In the genomic region with DNA sequence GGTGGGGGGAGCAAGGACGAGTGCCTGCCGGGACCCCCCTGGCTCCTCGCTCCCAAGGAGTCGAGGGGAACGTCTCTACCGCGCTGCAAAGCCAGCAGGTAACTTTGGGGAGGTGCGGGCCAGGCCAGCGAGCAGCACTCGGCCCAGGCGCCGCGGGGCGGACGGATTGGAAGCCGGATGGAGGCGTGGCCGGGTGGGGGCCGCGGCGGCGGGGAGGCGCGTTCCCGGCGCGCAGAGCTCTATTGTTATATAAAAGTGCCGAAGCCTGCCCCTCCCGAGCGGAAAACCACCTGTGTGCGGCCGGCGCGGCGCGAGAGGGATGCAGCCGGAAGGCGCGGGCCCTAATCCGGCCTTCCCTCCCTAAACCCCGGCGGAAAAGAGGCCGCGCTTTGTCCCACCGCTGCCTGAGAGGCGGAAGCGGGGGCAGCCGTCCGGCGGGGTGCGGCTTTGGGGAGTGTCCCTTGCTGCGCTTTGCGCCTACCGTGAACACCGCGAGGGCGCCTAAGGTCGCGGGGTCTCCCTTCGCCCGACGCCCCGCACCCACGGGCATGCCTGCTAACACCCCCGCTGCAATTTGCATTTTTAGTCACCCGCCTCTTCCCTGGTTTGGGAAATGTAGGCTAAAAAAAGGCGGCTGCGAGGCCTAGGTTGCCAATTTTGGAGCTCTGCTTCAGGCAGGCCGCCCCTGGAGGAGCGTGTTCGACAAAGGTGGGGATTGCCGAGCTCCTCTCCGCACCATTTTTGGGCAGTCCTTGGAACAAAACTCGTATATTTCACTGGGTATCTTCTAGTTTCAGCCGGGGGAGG, we compare ENCODE assay signal across 1 cellular context.
TF ChIP-seq lines count a peak whose summit lies in the region.

No MANE protein-coding gene starts in this region.

TF ChIP-seq in liver, 16 proteins besides CTCF, POLR2A, EP300 and RAD21 (continued from another document):
- TF ChIP-seq, protein P1, sequence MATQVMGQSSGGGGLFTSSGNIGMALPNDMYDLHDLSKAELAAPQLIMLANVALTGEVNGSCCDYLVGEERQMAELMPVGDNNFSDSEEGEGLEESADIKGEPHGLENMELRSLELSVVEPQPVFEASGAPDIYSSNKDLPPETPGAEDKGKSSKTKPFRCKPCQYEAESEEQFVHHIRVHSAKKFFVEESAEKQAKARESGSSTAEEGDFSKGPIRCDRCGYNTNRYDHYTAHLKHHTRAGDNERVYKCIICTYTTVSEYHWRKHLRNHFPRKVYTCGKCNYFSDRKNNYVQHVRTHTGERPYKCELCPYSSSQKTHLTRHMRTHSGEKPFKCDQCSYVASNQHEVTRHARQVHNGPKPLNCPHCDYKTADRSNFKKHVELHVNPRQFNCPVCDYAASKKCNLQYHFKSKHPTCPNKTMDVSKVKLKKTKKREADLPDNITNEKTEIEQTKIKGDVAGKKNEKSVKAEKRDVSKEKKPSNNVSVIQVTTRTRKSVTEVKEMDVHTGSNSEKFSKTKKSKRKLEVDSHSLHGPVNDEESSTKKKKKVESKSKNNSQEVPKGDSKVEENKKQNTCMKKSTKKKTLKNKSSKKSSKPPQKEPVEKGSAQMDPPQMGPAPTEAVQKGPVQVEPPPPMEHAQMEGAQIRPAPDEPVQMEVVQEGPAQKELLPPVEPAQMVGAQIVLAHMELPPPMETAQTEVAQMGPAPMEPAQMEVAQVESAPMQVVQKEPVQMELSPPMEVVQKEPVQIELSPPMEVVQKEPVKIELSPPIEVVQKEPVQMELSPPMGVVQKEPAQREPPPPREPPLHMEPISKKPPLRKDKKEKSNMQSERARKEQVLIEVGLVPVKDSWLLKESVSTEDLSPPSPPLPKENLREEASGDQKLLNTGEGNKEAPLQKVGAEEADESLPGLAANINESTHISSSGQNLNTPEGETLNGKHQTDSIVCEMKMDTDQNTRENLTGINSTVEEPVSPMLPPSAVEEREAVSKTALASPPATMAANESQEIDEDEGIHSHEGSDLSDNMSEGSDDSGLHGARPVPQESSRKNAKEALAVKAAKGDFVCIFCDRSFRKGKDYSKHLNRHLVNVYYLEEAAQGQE (IDR thresholded peaks at IDR 0.05), result peak; percentile 55
